In the genomic region with DNA sequence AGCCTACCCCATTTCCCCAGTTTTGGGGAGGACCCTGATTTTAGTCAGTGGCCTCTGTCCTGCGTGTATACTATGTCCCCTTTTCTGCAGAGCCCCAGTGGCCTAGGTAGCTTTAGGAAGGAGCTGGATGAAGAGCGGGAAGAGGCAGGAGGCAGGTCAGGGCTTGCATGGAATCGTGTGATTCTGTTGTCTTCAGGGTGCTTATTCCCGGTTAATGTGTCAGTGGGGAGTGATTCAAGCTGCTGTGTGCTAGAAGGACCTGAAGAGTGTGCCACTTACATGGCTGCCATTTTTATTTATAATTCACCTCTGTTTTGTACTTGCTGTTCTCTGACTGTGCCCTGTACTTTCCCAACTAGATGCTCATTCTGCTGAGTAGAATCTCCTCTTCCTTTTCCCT, we compare ENCODE assay signal across 14 cellular contexts.
A peak's percentile ranks its signal among the peaks of the same experiment; 100 is the strongest.
DNase-seq lines count a peak whose midpoint lies in the region; ATAC-seq and TF ChIP-seq lines count a peak whose summit lies in the region.
"Had no signal": no experiment of that assay in that cellular context is flagged by ENCODE, and none has a peak within 500 bp of the region (broad histone marks: within the 10 kb centered on the region; RNA-seq: fewer than 3 reads in every experiment).

No MANE protein-coding gene starts in this region.

- H3K79me2 ChIP-seq in H9 (ENCODE audit: insufficient read depth, low read length) (no peaks in the 10 kb centered on the region), mammary epithelial cell (ENCODE audit: insufficient read depth, low read length) (no peaks in the 10 kb centered on the region)

- no peak overlapping the region for H3K4me3 ChIP-seq in mammary epithelial cell (replicated peaks in 1 of 3; ENCODE audit: insufficient read depth in 1 of 3, low read depth in 2 of 3, low read length in 3 of 3)
- H3K4me3 ChIP-seq: GM23248 had no signal

- H3K36me3 Mint-ChIP-seq in H9 (ENCODE audit: insufficient read depth in 1 of 3, low read depth in 3 of 3) (no peaks in the 10 kb centered on the region), progenitor cell of endocrine pancreas (ENCODE audit: insufficient read depth) (peaks cover 5% of the 10 kb centered on the region)
- H3K36me3 Mint-ChIP-seq: CD4-positive, alpha-beta memory T cell had no signal

- H4K8ac ChIP-seq in H9 (replicated peaks; ENCODE audit: insufficient read length, low read depth, low read length): no peak overlapping the region

- peak overlapping the region; percentile 17; the same call in 1 of the 2 replicates for H3K14ac ChIP-seq in H9 (ENCODE audit: insufficient read depth, low read length)

- no peaks in the 10 kb centered on the region for H3K79me1 ChIP-seq in H9 (ENCODE audit: insufficient read depth, low read depth, low read length, poor library complexity, severe bottlenecking)

- H2AFZ ChIP-seq in H9 (ENCODE audit: low read length) (peak overlapping the region; percentile 33), mammary epithelial cell (ENCODE audit: low read depth, low read length) (no peak overlapping the region)
- H2AFZ ChIP-seq: GM23248 had no signal

- no peak overlapping the region for H3K56ac ChIP-seq in H9 (ENCODE audit: insufficient read length, low read depth, low read length)

- WGBS in H9 (ENCODE audit: extremely low coverage, insufficient read length, low lambda C conversion rate): no CpG with 5 or more reads among the region's 4 CpGs
- 15% methylated on average over 4 of the region's 4 CpGs for WGBS in mammary epithelial cell (ENCODE audit: low coverage, missing lambda C conversion rate)

- H4K5ac ChIP-seq in H9 (ENCODE audit: insufficient read length, low read depth, low read length): no peak overlapping the region

- H3K4ac ChIP-seq in H9 (ENCODE audit: low read depth, low read length): no peak overlapping the region

- DNase-seq in H9 (no peak), mammary epithelial cell (peak; percentile 32), foreskin keratinocyte (peak in 1 of 2 donors; percentile 72), progenitor cell of endocrine pancreas (ENCODE audit: low spot score, unreplicated experiment) (no peak), iPS-NIHi11 (ENCODE audit: low spot score) (no peak)
- no peak for DNase-seq in activated CD8-positive, alpha-beta memory T cell treated with anti-CD3 and anti-CD28 coated beads, Interleukin-2, amount 50 U/mL, for 4 hours
- DNase-seq: BE2C; CD4-positive, alpha-beta memory T cell; DND-41; GF-D8 had no signal

- H3K27ac ChIP-seq in H9 (ENCODE audit: insufficient read length, low read depth, low read length) (no peak overlapping the region), mammary epithelial cell (ENCODE audit: insufficient read depth, low read depth, low read length) (no peak overlapping the region), foreskin keratinocyte (peak overlapping the region; percentile 69)
- H3K27ac ChIP-seq: C4-2B, GM23248 had no signal

- H3K9ac ChIP-seq in H9 (ENCODE audit: extremely low read depth, insufficient read length, low read length) (no peak overlapping the region), mammary epithelial cell (ENCODE audit: insufficient read depth, low read length) (no peak overlapping the region)
- H3K9ac ChIP-seq: GM23248 had no signal

- H3K4me1 ChIP-seq in H9 (ENCODE audit: insufficient read depth, low read length): no peaks in the 10 kb centered on the region
- H3K4me1 ChIP-seq in mammary epithelial cell (ENCODE audit: insufficient read depth, low read length): no peaks in the 10 kb centered on the region
- H3K4me1 ChIP-seq in foreskin keratinocyte: no peaks in the 10 kb centered on the region
- H3K4me1 ChIP-seq: BE2C had no signal

- intact Hi-C loops in mammary epithelial cell (cut with micrococcal nuclease): no loop called here

- in situ Hi-C loops in mammary epithelial cell (cut with MboI; ENCODE audit: low sequenced_read_pairs in 2 of 2): no loop called here

- no peaks in the 10 kb centered on the region for H3K36me3 ChIP-seq in mammary epithelial cell (ENCODE audit: insufficient read depth, low read length)
- H3K36me3 ChIP-seq: BE2C had no signal

- H3T11ph ChIP-seq in H9 (ENCODE audit: low read length): no peak overlapping the region

- H4K20me1 ChIP-seq in H9 (ENCODE audit: control insufficient read depth, insufficient read depth, insufficient read length) (no peaks in the 10 kb centered on the region), mammary epithelial cell (ENCODE audit: insufficient read depth, low read length) (no peaks in the 10 kb centered on the region)

- TF ChIP-seq CTCF in H9 (conservative IDR thresholded peaks at IDR 0.05): no peak
- no peak for TF ChIP-seq CTCF in mammary epithelial cell (conservative IDR thresholded peaks at IDR 0.05 in 1 of 2, IDR thresholded peaks at IDR 0.05 in 1 of 2; ENCODE audit: extremely low read depth in 1 of 2, insufficient read depth in 1 of 2, low read depth in 1 of 2, low read length in 2 of 2)
- peak; percentile 27 for TF ChIP-seq CTCF in foreskin keratinocyte (conservative IDR thresholded peaks at IDR 0.05)
- TF ChIP-seq CTCF in progenitor cell of endocrine pancreas (IDR thresholded peaks at IDR 0.05; ENCODE audit: unreplicated experiment): no peak

- H3K27me3 ChIP-seq in H9 (ENCODE audit: insufficient read depth, low read length) (no peaks in the 10 kb centered on the region), mammary epithelial cell (ENCODE audit: insufficient read depth, low read length) (no peaks in the 10 kb centered on the region), foreskin keratinocyte (no peaks in the 10 kb centered on the region)
- H3K27me3 ChIP-seq: BE2C had no signal

- BruUV-seq in mammary epithelial cell (replicated peaks; lab: Mats Ljungman, UMichigan): no TSS peak

- no peak overlapping the region for H2BK12ac ChIP-seq in H9 (ENCODE audit: insufficient read length, low read depth, low read length)

- H3K27ac Mint-ChIP-seq in H9 (no peak overlapping the region), progenitor cell of endocrine pancreas (peak overlapping the region; percentile 85)
- H3K27ac Mint-ChIP-seq: CD4-positive, alpha-beta memory T cell had no signal

- H2BK120ac ChIP-seq in H9 (ENCODE audit: low read depth, low read length, poor library complexity, severe bottlenecking): no peak overlapping the region

- H2BK20ac ChIP-seq in H9 (ENCODE audit: low read depth, low read length, poor library complexity, severe bottlenecking): no peak overlapping the region

- H3K23me2 ChIP-seq in H9 (ENCODE audit: insufficient read length, low read depth, low read length, poor library complexity, severe bottlenecking): no peaks in the 10 kb centered on the region

- H2AK5ac ChIP-seq in H9 (ENCODE audit: insufficient read length, low read length): no peak overlapping the region

- dilution Hi-C loops in mammary epithelial cell (cut with HindIII; ENCODE audit: low sequenced_read_pairs): no loop called here

- peaks cover 1% of the 10 kb centered on the region for H3K27me3 Mint-ChIP-seq in H9 (ENCODE audit: low read depth)
- no peaks in the 10 kb centered on the region for H3K27me3 Mint-ChIP-seq in progenitor cell of endocrine pancreas

- no peak overlapping the region for H3K4me3 Mint-ChIP-seq in H9
- no peak overlapping the region for H3K4me3 Mint-ChIP-seq in progenitor cell of endocrine pancreas (ENCODE audit: low read depth)
- H3K4me3 Mint-ChIP-seq: CD4-positive, alpha-beta memory T cell had no signal

- no peak overlapping the region for H2BK5ac ChIP-seq in H9 (ENCODE audit: insufficient read length, low read length)

- no peak overlapping the region for H2BK15ac ChIP-seq in H9 (ENCODE audit: low read depth, low read length)

- ATAC-seq in foreskin keratinocyte (peak; percentile 92), GM21576 (IDR thresholded peaks at IDR 0.05; ENCODE audit: unreplicated experiment) (no peak), HG03135 (IDR thresholded peaks at IDR 0.05; ENCODE audit: unreplicated experiment) (no peak)

- H3K9me3 ChIP-seq in H9 (ENCODE audit: control insufficient read depth, low read depth, low read length): no peaks in the 10 kb centered on the region
- no peaks in the 10 kb centered on the region for H3K9me3 ChIP-seq in mammary epithelial cell (replicated peaks; ENCODE audit: insufficient read depth, low read length)
- H3K9me3 ChIP-seq: BE2C had no signal

- H3K9me3 Mint-ChIP-seq in H9 (no peaks in the 10 kb centered on the region), progenitor cell of endocrine pancreas (ENCODE audit: low read depth) (peaks cover 4% of the 10 kb centered on the region)
- H3K9me3 Mint-ChIP-seq: CD4-positive, alpha-beta memory T cell had no signal

- H3K18ac ChIP-seq in H9 (ENCODE audit: insufficient read length, low read depth, low read length): no peak overlapping the region

- H3K23ac ChIP-seq in H9 (ENCODE audit: insufficient read length, low read depth, low read length): no peak overlapping the region

- no peak overlapping the region for H3K4me2 ChIP-seq in H9 (ENCODE audit: insufficient read depth, insufficient read length, low read length)
- no peak overlapping the region for H3K4me2 ChIP-seq in mammary epithelial cell (ENCODE audit: insufficient read depth, low read depth, low read length)

- H3K4me1 Mint-ChIP-seq in H9 (peaks cover 14 to 17% of the 10 kb centered on the region in 2 experiments), progenitor cell of endocrine pancreas (ENCODE audit: low read depth) (peaks cover 39% of the 10 kb centered on the region)
- H3K4me1 Mint-ChIP-seq: CD4-positive, alpha-beta memory T cell had no signal

- H4K91ac ChIP-seq in H9 (ENCODE audit: insufficient read length, low read depth, low read length): no peak overlapping the region

- CTCF ChIA-PET in mammary epithelial cell (lab: Charles Lee; ENCODE audit: low non-redundant PET): no interaction called here
